1 cellular context compared by ENCODE assay signal in genomic region chr1:173302890-173303829, GRCh38.
TF ChIP-seq lines count a peak whose summit lies in the region.

No MANE protein-coding gene starts in this region.

TF ChIP-seq in K562, 482 proteins besides CTCF, POLR2A, EP300 and RAD21 (continued from another document):
- TF ChIP-seq MBD2 (IDR thresholded peaks at IDR 0.05; ENCODE audit: borderline replicate concordance, low read depth) (0 out of 2 replicates have a peak, but pooled peaks have one; percentile 45), MEIS2 (IDR thresholded peaks at IDR 0.05; ENCODE audit: partially characterized antibody) (no peak), SRSF7 (optimal IDR thresholded peaks at IDR 0.05; ENCODE audit: low read depth, low read length) (no peak), PHTF2 (CRISPR knock-in tag; IDR thresholded peaks at IDR 0.05) (no peak), CCAR2 (IDR thresholded peaks at IDR 0.05; ENCODE audit: low read depth, low read length) (no peak), NFE2L1 (tag; IDR thresholded peaks at IDR 0.05; ENCODE audit: borderline replicate concordance, low read depth) (no peak), ID3 (CRISPR knock-in tag; IDR thresholded peaks at IDR 0.05) (no peak), ID3 (tag; IDR thresholded peaks at IDR 0.05) (0 out of 2 replicates have a peak, but pooled peaks have one; percentile 45), MTA3 (IDR thresholded peaks at IDR 0.05; ENCODE audit: borderline replicate concordance) (peak; percentile 89; the same call in 1 of the 2 replicates), KAT8 (IDR thresholded peaks at IDR 0.05; ENCODE audit: low read depth) (no peak), ZZZ3 (IDR thresholded peaks at IDR 0.05) (no peak), HINFP (tag; conservative IDR thresholded peaks at IDR 0.05; ENCODE audit: low read depth) (no peak), ZFPM2 (CRISPR knock-in tag; IDR thresholded peaks at IDR 0.05) (no peak), TSHZ1 (CRISPR knock-in tag; IDR thresholded peaks at IDR 0.05) (no peak), PATZ1 (CRISPR knock-in tag; IDR thresholded peaks at IDR 0.05; ENCODE audit: borderline replicate concordance) (no peak), ZNF41 (CRISPR knock-in tag; conservative IDR thresholded peaks at IDR 0.05) (no peak), ZBTB34 (CRISPR knock-in tag; IDR thresholded peaks at IDR 0.05) (no peak), ZNF444 (CRISPR knock-in tag; IDR thresholded peaks at IDR 0.05) (no peak), ZNF780A (CRISPR knock-in tag; IDR thresholded peaks at IDR 0.05) (no peak), SMAD2 (IDR thresholded peaks at IDR 0.05; ENCODE audit: low read depth, low read length) (no peak), ZNF280B (CRISPR knock-in tag; IDR thresholded peaks at IDR 0.05) (no peak), SIRT6 (IDR thresholded peaks at IDR 0.05; ENCODE audit: low read depth, low read length) (no peak), ZNF212 (CRISPR knock-in tag; IDR thresholded peaks at IDR 0.05) (no peak), ZNF830 (CRISPR knock-in tag; IDR thresholded peaks at IDR 0.05) (no peak; the same call in 1 of the 2 replicates), ZFX (CRISPR knock-in tag; IDR thresholded peaks at IDR 0.05) (no peak), ZNF766 (CRISPR knock-in tag; conservative IDR thresholded peaks at IDR 0.05) (peak; percentile 99), SMARCB1 (IDR thresholded peaks at IDR 0.05; ENCODE audit: insufficient read length, low read depth) (no peak), CCNT2 (IDR thresholded peaks at IDR 0.05; ENCODE audit: borderline replicate concordance, extremely low read depth, insufficient read length, low read depth, low read length) (peak; percentile 30), ZBTB11 (CRISPR knock-in tag; IDR thresholded peaks at IDR 0.05) (peak in 1 of 3 experiments; percentile 50; a peak in 1 of 6 replicates), DMBX1 (CRISPR knock-in tag; IDR thresholded peaks at IDR 0.05; ENCODE audit: borderline replicate concordance) (peak; percentile 34), SREBF2 (CRISPR knock-in tag; IDR thresholded peaks at IDR 0.05) (no peak), NR1H2 (CRISPR knock-in tag; IDR thresholded peaks at IDR 0.05) (no peak), CUX1 (CRISPR knock-in tag; IDR thresholded peaks at IDR 0.05) (0 out of 2 replicates have a peak, but pooled peaks have one; percentile 54)
